In genomic region chr15:101614001-101614585, GRCh38 we compare ENCODE assay signal across 19 cellular contexts. TPM values are rescaled to one million over a fixed set of nuclear protein-coding genes. Genes with fewer than 3 reads are reported as not detected.
DNase-seq lines count a peak whose midpoint lies in the region; ATAC-seq and TF ChIP-seq lines count a peak whose summit lies in the region.
"Had no signal": no experiment of that assay in that cellular context is flagged by ENCODE, and none has a peak within 500 bp of the region (broad histone marks: within the 10 kb centered on the region; RNA-seq: fewer than 3 reads in every experiment).

No MANE protein-coding gene starts in this region.

- no peak overlapping the region for H4K8ac ChIP-seq in neuronal stem cell (ENCODE audit: low read depth, low read length)

- H3K4me2 ChIP-seq in DOHH2 (ENCODE audit: low read length) (0 out of 2 replicates have a peak overlapping the region, but pooled peaks have one; percentile 5), neuronal stem cell (ENCODE audit: insufficient read depth, low read length, poor library complexity, severe bottlenecking) (no peak overlapping the region)

- H3K27me3 ChIP-seq in BE2C (no peaks in the 10 kb centered on the region), DOHH2 (ENCODE audit: control insufficient read depth, low read length) (no peaks in the 10 kb centered on the region), neuronal stem cell (ENCODE audit: control insufficient read depth in 3 of 3, insufficient read depth in 3 of 3, low read depth in 1 of 3, low read length in 3 of 3) (no peaks in the 10 kb centered on the region)
- H3K27me3 ChIP-seq: colonic mucosa, suprapubic skin had no signal

- no peak overlapping the region for H3K4me3 Mint-ChIP-seq in type B pancreatic cell
- H3K4me3 Mint-ChIP-seq: CD4-positive, alpha-beta memory T cell; naive thymus-derived CD4-positive, alpha-beta T cell had no signal

- no peak overlapping the region for H3K27ac Mint-ChIP-seq in type B pancreatic cell
- H3K27ac Mint-ChIP-seq: naive thymus-derived CD4-positive, alpha-beta T cell had no signal

- H3K9me2 ChIP-seq in DOHH2 (replicated peaks; ENCODE audit: control insufficient read depth, low read length) = no peaks in the 10 kb centered on the region

- H3K4me3 ChIP-seq in BE2C (ENCODE audit: low read depth, low read length) (peak overlapping the region; percentile 49), DOHH2 (ENCODE audit: low read length) (no peak overlapping the region), neuronal stem cell (ENCODE audit: low read length in 2 of 2) (no peak overlapping the region)
- H3K4me3 ChIP-seq: colonic mucosa, suprapubic skin had no signal

- H3K4ac ChIP-seq in neuronal stem cell (ENCODE audit: low read length) = no peak overlapping the region

- peak overlapping the region; percentile 52 for H2AFZ ChIP-seq in neuronal stem cell (ENCODE audit: low read length)

- no peaks in the 10 kb centered on the region for H3K79me1 ChIP-seq in neuronal stem cell (ENCODE audit: low read depth, low read length)

- intact Hi-C loops in left ventricle myocardium superior (cut with micrococcal nuclease) = no loop called here

- no peaks in the 10 kb centered on the region for H3F3A ChIP-seq in DOHH2 (ENCODE audit: control insufficient read depth, insufficient read depth)

- H3K36me3 Mint-ChIP-seq in type B pancreatic cell = no peaks in the 10 kb centered on the region

- no peaks in the 10 kb centered on the region for H3K9me3 Mint-ChIP-seq in type B pancreatic cell
- H3K9me3 Mint-ChIP-seq: CD4-positive, alpha-beta memory T cell; naive thymus-derived CD4-positive, alpha-beta T cell had no signal

- H3K9me3 ChIP-seq in BE2C = no peaks in the 10 kb centered on the region
- H3K9me3 ChIP-seq in DOHH2 (ENCODE audit: control insufficient read depth, insufficient read depth, low read length) = no peaks in the 10 kb centered on the region
- H3K9me3 ChIP-seq in neuronal stem cell (replicated peaks in 1 of 2; ENCODE audit: control insufficient read depth in 2 of 2, insufficient read depth in 1 of 2, low read depth in 1 of 2, low read length in 2 of 2) = no peaks in the 10 kb centered on the region
- H3K9me3 ChIP-seq: colonic mucosa, suprapubic skin had no signal

- peaks cover 33% of the 10 kb centered on the region for H3K4me1 Mint-ChIP-seq in type B pancreatic cell (ENCODE audit: unreplicated experiment)

- DNase-seq in BE2C (peak; percentile 77), left ventricle myocardium superior (peak; percentile 37), neuronal stem cell (ENCODE audit: low spot score) (no peak), HuH-7 (ENCODE audit: low spot score) (no peak), NCI-H2227 treated with DMSO at 0.1 percent for 48 hours (lab: John Stamatoyannopoulos, UW) (no peak), type B pancreatic cell (ENCODE audit: extremely low spot score, unreplicated experiment) (no peak)
- no peak for DNase-seq in stimulated activated naive CD4-positive, alpha-beta T cell (lab: John Stamatoyannopoulos, UW)
- DNase-seq: activated naive CD4-positive, alpha-beta T cell treated with anti-CD3 and anti-CD28 coated beads, Interleukin-2, amount 50 U/mL, for 16 hours; activated T-cell treated with anti-CD3 and anti-CD28 coated beads, Interleukin-2, amount 50 U/mL, for 48 hours; CD4-positive, alpha-beta memory T cell; KG1; naive thymus-derived CD4-positive, alpha-beta T cell; NCI-H510A treated with DMSO at 0.1 percent for 48 hours; SIG-M5; stimulated activated CD4-positive, alpha-beta T cell treated with anti-CD3 and anti-CD28 coated beads, Interleukin-12 subunit alpha, Interleukin-12 subunit beta, amount 100 ng/mL, for 4 hours had no signal

- H3K27me3 Mint-ChIP-seq in type B pancreatic cell = peaks cover 7% of the 10 kb centered on the region
- H3K27me3 Mint-ChIP-seq: CD4-positive, alpha-beta memory T cell; naive thymus-derived CD4-positive, alpha-beta T cell had no signal

- no peak for ATAC-seq in left ventricle myocardium superior
- ATAC-seq: activated CD4-positive, CD25-positive, alpha-beta regulatory T cell treated with anti-CD3 and anti-CD28 coated beads, Interleukin-2, amount 50 U/mL, for 24 hours; naive thymus-derived CD4-positive, alpha-beta T cell had no signal

- H3K27ac ChIP-seq in DOHH2 (ENCODE audit: low read depth, low read length) = no peak overlapping the region
- H3K27ac ChIP-seq in neuronal stem cell (replicated peaks; ENCODE audit: low read length) = no peak overlapping the region
- H3K27ac ChIP-seq: colonic mucosa, suprapubic skin had no signal

- WGBS in neuronal stem cell (ENCODE audit: extremely low coverage in 2 of 2, insufficient read length in 2 of 2, insufficient replicate concordance in 1 of 2), 2 donors = no CpG with 5 or more reads among the region's 14 CpGs

- H4K91ac ChIP-seq in neuronal stem cell (ENCODE audit: low read depth, low read length, poor library complexity) = no peak overlapping the region

- peak overlapping the region; percentile 39 for H2AK5ac ChIP-seq in neuronal stem cell (ENCODE audit: low read depth, low read length)

- no peaks in the 10 kb centered on the region for H3K79me2 ChIP-seq in DOHH2 (ENCODE audit: control insufficient read depth, low read length)

- no peak overlapping the region for H3K9ac ChIP-seq in neuronal stem cell (ENCODE audit: low read depth, low read length, poor library complexity)

- no peaks in the 10 kb centered on the region for H4K20me1 ChIP-seq in DOHH2 (ENCODE audit: control insufficient read depth, insufficient read depth, low read depth, low read length)

- peak overlapping the region; percentile 40 for H3K23ac ChIP-seq in neuronal stem cell (ENCODE audit: low read depth, low read length, poor library complexity)

- TF ChIP-seq CTCF in BE2C (IDR thresholded peaks at IDR 0.05; ENCODE audit: low read depth, low read length) (peak; percentile 22; the same call in 1 of the 2 replicates), DOHH2 (IDR thresholded peaks at IDR 0.05; ENCODE audit: low read depth, low read length, poor library complexity, severe bottlenecking) (no peak), type B pancreatic cell (conservative IDR thresholded peaks at IDR 0.05) (no peak)

- H3K18ac ChIP-seq in neuronal stem cell (ENCODE audit: low read length) = peak overlapping the region; percentile 65

- H2BK120ac ChIP-seq in neuronal stem cell (ENCODE audit: low read depth, low read length) = no peak overlapping the region

- peak overlapping the region; percentile 82 for H2BK15ac ChIP-seq in neuronal stem cell (ENCODE audit: low read length)

- H2BK5ac ChIP-seq in neuronal stem cell (ENCODE audit: low read length) = no peak overlapping the region

- H3K14ac ChIP-seq in neuronal stem cell (ENCODE audit: low read length) = no peak overlapping the region

- H3K4me1 ChIP-seq in BE2C (peaks cover 37% of the 10 kb centered on the region), DOHH2 (ENCODE audit: control insufficient read depth, low read length) (peaks cover 8% of the 10 kb centered on the region), neuronal stem cell (ENCODE audit: control insufficient read depth in 2 of 2, insufficient read depth in 1 of 2, low read depth in 1 of 2, low read length in 2 of 2) (peaks cover 17 to 30% of the 10 kb centered on the region in 2 donors)

- H2BK12ac ChIP-seq in neuronal stem cell (ENCODE audit: low read length) = no peak overlapping the region

- no peaks in the 10 kb centered on the region for H3K36me3 ChIP-seq in BE2C
- H3K36me3 ChIP-seq in DOHH2 (ENCODE audit: control insufficient read depth, low read length) = no peaks in the 10 kb centered on the region
- no peaks in the 10 kb centered on the region for H3K36me3 ChIP-seq in neuronal stem cell (replicated peaks in 1 of 2; ENCODE audit: control insufficient read depth in 2 of 2, insufficient read depth in 2 of 2, low read length in 2 of 2)
- H3K36me3 ChIP-seq: colonic mucosa, suprapubic skin had no signal

RNA-seq across cellular contexts. Expression of gene TM2D3, which starts 38.1 kb away (rescaled TPM):
- polyA plus RNA-seq in BE2C (2012; ENCODE audit: insufficient read depth, insufficient read length, low read depth) = 81.4 TPM
- total RNA-seq in left ventricle myocardium superior (48.7 TPM), type B pancreatic cell (ENCODE audit: low replicate concordance) (35.7 and 50.0 TPM in 2 replicates)
- polyA plus RNA-seq in neuronal stem cell (2013, experiment 1 of 2) = 31.2 TPM
- polyA plus RNA-seq in neuronal stem cell (2013, experiment 2 of 2) = 30.8 TPM

Comparison
In these comparisons a context has a peak if more than half of its experiments do, and no peak if none do; other contexts are left out.
1. DNase-seq: peak in BE2C (single experiment) and left ventricle myocardium superior (single experiment); none in neuronal stem cell (single experiment), HuH-7 (single experiment), stimulated activated naive CD4-positive, alpha-beta T cell (0 of 6), NCI-H2227 treated with DMSO at 0.1 percent for 48 hours (single experiment) and type B pancreatic cell (single experiment).